ENCODE assay signal across 8 cellular contexts in genomic region chr3:196941846-196942225, GRCh38. TPM values are rescaled to one million over a fixed set of nuclear protein-coding genes. Genes with fewer than 3 reads are reported as not detected.
DNase-seq lines count a peak whose midpoint lies in the region; ATAC-seq and TF ChIP-seq lines count a peak whose summit lies in the region.

No MANE protein-coding gene starts in this region.

- H3K36me3 ChIP-seq in cardiac muscle cell (peaks cover 17% of the 10 kb centered on the region), rectal smooth muscle tissue (ENCODE audit: control insufficient read depth, insufficient read depth, low read length) (peaks cover 12% of the 10 kb centered on the region), uterus (no peaks in the 10 kb centered on the region)

- intact Hi-C loops in uterus (cut with DNase I; ENCODE audit: low total_unique reads): no loop called here

- H3K27ac ChIP-seq in cardiac muscle cell (peak overlapping the region; percentile 93), rectal smooth muscle tissue (ENCODE audit: low read depth, low read length) (peak overlapping the region; percentile 74), uterus (peak overlapping the region; percentile 74 to 84)

- peak; percentile 44 to 54 for DNase-seq in AML-193 (lab: John Stamatoyannopoulos, UW)
- peak; percentile 56 for DNase-seq in RPMI8226
- peak; percentile 38 to 60 (median 56) for DNase-seq in activated naive CD4-positive, alpha-beta T cell (lab: John Stamatoyannopoulos, UW)
- peak; percentile 69 to 78 for DNase-seq in cardiac muscle cell (ENCODE audit: low read depth in 1 of 2, low spot score in 1 of 2)
- DNase-seq in uterus: peak in 1 of 2 donors; percentile 34

- H3K9ac ChIP-seq in rectal smooth muscle tissue (ENCODE audit: low read length): peak overlapping the region; percentile 47

- TF ChIP-seq CTCF in cardiac muscle cell (IDR thresholded peaks at IDR 0.05; ENCODE audit: low read depth, low read length): no peak
- no peak for TF ChIP-seq CTCF in uterus (IDR thresholded peaks at IDR 0.05)

- H3K9me3 ChIP-seq in cardiac muscle cell (ENCODE audit: low read depth) (no peaks in the 10 kb centered on the region), uterus (no peaks in the 10 kb centered on the region)

- TF ChIP-seq POLR2A in uterus (IDR thresholded peaks at IDR 0.05): no peak

- ATAC-seq in GM19025 (IDR thresholded peaks at IDR 0.05; ENCODE audit: low read depth, unreplicated experiment) (peak; percentile 11), HG03354 (IDR thresholded peaks at IDR 0.05; ENCODE audit: poor library complexity, severe bottlenecking, unreplicated experiment) (peak; percentile 27)

- peaks cover 14% of the 10 kb centered on the region for H3K4me1 ChIP-seq in cardiac muscle cell (ENCODE audit: low read depth)
- H3K4me1 ChIP-seq in rectal smooth muscle tissue (ENCODE audit: control insufficient read depth, insufficient read depth, low read length): peaks cover 11% of the 10 kb centered on the region
- H3K4me1 ChIP-seq in uterus: no peaks in the 10 kb centered on the region

- peak overlapping the region; percentile 99 for H3K4me3 ChIP-seq in cardiac muscle cell
- H3K4me3 ChIP-seq in rectal smooth muscle tissue (ENCODE audit: low read length): peak overlapping the region; percentile 69
- peak overlapping the region; percentile 86 to 100 for H3K4me3 ChIP-seq in uterus

- H3K27me3 ChIP-seq in cardiac muscle cell: no peaks in the 10 kb centered on the region
- H3K27me3 ChIP-seq in rectal smooth muscle tissue (ENCODE audit: control insufficient read depth, insufficient read depth, low read length): no peaks in the 10 kb centered on the region
- no peaks in the 10 kb centered on the region for H3K27me3 ChIP-seq in uterus

RNA-seq across cellular contexts. Expression of gene NCBP2, which starts 0.5 kb away (rescaled TPM):
- total RNA-seq in cardiac muscle cell: 51.8 and 52.9 TPM in 2 replicates
- 98.9 and 106 TPM in 2 replicates for polyA plus RNA-seq in cardiac muscle cell
- total RNA-seq in uterus: 10 to 100 TPM in 3 of 4 donors, 1 to 10 TPM in 1; 4.1 to 67.2 (median 49.5) TPM

RNA-seq across cellular contexts. Expression of gene PIGZ, which starts 26.8 kb away (rescaled TPM):
- total RNA-seq in cardiac muscle cell: 4.2 and 8.1 TPM in 2 replicates
- polyA plus RNA-seq in cardiac muscle cell: 4.1 and 6.8 TPM in 2 replicates
- total RNA-seq in uterus: 10 to 100 TPM in 1 of 4 donors, 1 to 10 TPM in 2, under 1 TPM in 1; 0.29 to 21.5 (median 2.3) TPM
